ENCODE assay signal across 8 cellular contexts in the genomic region with DNA sequence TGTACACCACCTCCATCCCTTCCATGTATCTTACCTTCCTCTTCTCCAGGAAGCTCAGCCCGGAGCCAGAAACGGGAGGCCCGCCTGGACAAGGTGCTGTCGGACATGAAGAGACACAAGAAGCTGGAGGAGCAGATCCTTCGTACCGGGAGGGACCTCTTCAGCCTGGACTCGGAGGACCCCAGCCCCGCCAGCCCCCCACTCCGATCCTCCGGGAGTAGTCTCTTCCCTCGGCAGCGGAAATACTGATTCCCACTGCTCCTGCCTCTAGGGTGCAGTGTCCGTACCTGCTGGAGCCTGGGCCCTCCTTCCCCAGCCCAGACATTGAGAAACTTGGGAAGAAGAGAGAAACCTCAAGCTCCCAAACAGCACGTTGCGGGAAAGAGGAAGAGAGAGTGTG. TPM values are rescaled to one million over a fixed set of nuclear protein-coding genes. Genes with fewer than 3 reads are reported as not detected.
DNase-seq lines count a peak whose midpoint lies in the region; TF ChIP-seq lines count a peak whose summit lies in the region.

No MANE protein-coding gene starts in this region.

- peak overlapping the region; percentile 92 for H3K4me3 Mint-ChIP-seq in activated naive CD4-positive, alpha-beta T cell treated with anti-CD3 and anti-CD28 coated beads, Interleukin-2, amount 10 ng/mL, durations not matched to agents 7 days and 5 days
- H3K4me3 Mint-ChIP-seq in activated naive CD8-positive, alpha-beta T cell treated with anti-CD3 and anti-CD28 coated beads for 36 hours = peak overlapping the region; percentile 89
- peak overlapping the region; percentile 88 for H3K4me3 Mint-ChIP-seq in type B pancreatic cell

- no peaks in the 10 kb centered on the region for H3K9me3 Mint-ChIP-seq in activated naive CD4-positive, alpha-beta T cell treated with anti-CD3 and anti-CD28 coated beads, Interleukin-2, amount 10 ng/mL, durations not matched to agents 7 days and 5 days
- no peaks in the 10 kb centered on the region for H3K9me3 Mint-ChIP-seq in activated naive CD8-positive, alpha-beta T cell treated with anti-CD3 and anti-CD28 coated beads for 36 hours
- H3K9me3 Mint-ChIP-seq in type B pancreatic cell = no peaks in the 10 kb centered on the region

- H3K4me1 Mint-ChIP-seq in activated naive CD4-positive, alpha-beta T cell treated with anti-CD3 and anti-CD28 coated beads, Interleukin-2, amount 10 ng/mL, durations not matched to agents 7 days and 5 days = peaks cover 76% of the 10 kb centered on the region
- peaks cover 65% of the 10 kb centered on the region for H3K4me1 Mint-ChIP-seq in activated naive CD8-positive, alpha-beta T cell treated with anti-CD3 and anti-CD28 coated beads for 36 hours
- H3K4me1 Mint-ChIP-seq in type B pancreatic cell (ENCODE audit: unreplicated experiment) = peaks cover 42% of the 10 kb centered on the region

- TF ChIP-seq CTCF in kidney epithelial cell (IDR thresholded peaks at IDR 0.05; ENCODE audit: insufficient read depth, low read length, poor library complexity, severe bottlenecking) (peak; percentile 33), type B pancreatic cell (conservative IDR thresholded peaks at IDR 0.05) (no peak)

- CTCF ChIA-PET in activated naive CD4-positive, alpha-beta T cell treated with anti-CD3 and anti-CD28 coated beads, Interleukin-2, amount 10 ng/mL, durations not matched to agents 7 days and 5 days (lab: Charles Lee) = interaction anchor here (1.2 to 9.2 kb wide), 4 partner anchors 12 to 214 kb away, joined by 3 to 103 read pairs (median 34); partner anchors contain the start of gene MAZ

- no peak overlapping the region for H3K4me3 ChIP-seq in kidney epithelial cell (ENCODE audit: low read depth, low read length)

- peak overlapping the region; percentile 95 for H3K27ac Mint-ChIP-seq in activated naive CD4-positive, alpha-beta T cell treated with anti-CD3 and anti-CD28 coated beads, Interleukin-2, amount 10 ng/mL, durations not matched to agents 7 days and 5 days
- H3K27ac Mint-ChIP-seq in activated naive CD8-positive, alpha-beta T cell treated with anti-CD3 and anti-CD28 coated beads for 36 hours = peak overlapping the region; percentile 94
- H3K27ac Mint-ChIP-seq in type B pancreatic cell = peak overlapping the region; percentile 86

- H3K27me3 ChIP-seq in kidney epithelial cell (ENCODE audit: control insufficient read depth, insufficient read depth, low read length) = no peaks in the 10 kb centered on the region

- no peaks in the 10 kb centered on the region for H3K36me3 ChIP-seq in kidney epithelial cell (ENCODE audit: control insufficient read depth, insufficient read depth, low read length)

- no peak for DNase-seq in activated naive CD4-positive, alpha-beta T cell treated with anti-CD3 and anti-CD28 coated beads, Interleukin-2, amount 10 ng/mL, durations not matched to agents 7 days and 5 days
- no peak for DNase-seq in activated naive CD4-positive, alpha-beta T cell (lab: John Stamatoyannopoulos, UW)
- DNase-seq in activated naive CD8-positive, alpha-beta T cell treated with anti-CD3 and anti-CD28 coated beads for 36 hours = no peak
- DNase-seq in kidney epithelial cell (ENCODE audit: low read depth) (no peak), type B pancreatic cell (ENCODE audit: extremely low spot score, unreplicated experiment) (no peak), NCI-H1694 (lab: John Stamatoyannopoulos, UW) (no peak), mesenteric fat pad (ENCODE audit: low spot score) (no peak), NCI-H146 treated with DMSO at 0.1 percent for 48 hours (lab: John Stamatoyannopoulos, UW; ENCODE audit: unreplicated experiment) (no peak)

- H3K27me3 Mint-ChIP-seq in activated naive CD4-positive, alpha-beta T cell treated with anti-CD3 and anti-CD28 coated beads, Interleukin-2, amount 10 ng/mL, durations not matched to agents 7 days and 5 days = peaks cover 10% of the 10 kb centered on the region
- H3K27me3 Mint-ChIP-seq in activated naive CD8-positive, alpha-beta T cell treated with anti-CD3 and anti-CD28 coated beads for 36 hours = peaks cover 4% of the 10 kb centered on the region
- H3K27me3 Mint-ChIP-seq in type B pancreatic cell = peaks cover 4% of the 10 kb centered on the region

- H3K36me3 Mint-ChIP-seq in activated naive CD4-positive, alpha-beta T cell treated with anti-CD3 and anti-CD28 coated beads, Interleukin-2, amount 10 ng/mL, durations not matched to agents 7 days and 5 days = peaks cover 41% of the 10 kb centered on the region
- peaks cover 24% of the 10 kb centered on the region for H3K36me3 Mint-ChIP-seq in activated naive CD8-positive, alpha-beta T cell treated with anti-CD3 and anti-CD28 coated beads for 36 hours
- peaks cover 8% of the 10 kb centered on the region for H3K36me3 Mint-ChIP-seq in type B pancreatic cell

RNA-seq across cellular contexts. Expression of gene MVP, which starts 0.8 kb away (rescaled TPM):
- 10 to 100 TPM; 30.7 to 30.8 TPM for total RNA-seq in activated naive CD8-positive, alpha-beta T cell treated with anti-CD3 and anti-CD28 coated beads for 36 hours
- total RNA-seq in kidney epithelial cell (194 and 209 TPM in 2 replicates), type B pancreatic cell (ENCODE audit: low replicate concordance) (27.4 and 46.3 TPM in 2 replicates), mesenteric fat pad (150 TPM)

RNA-seq across cellular contexts. Expression of gene PAGR1, which starts 3.6 kb away (rescaled TPM):
- total RNA-seq in activated naive CD8-positive, alpha-beta T cell treated with anti-CD3 and anti-CD28 coated beads for 36 hours = 10 to 100 TPM; 33.7 to 34.8 TPM
- total RNA-seq in kidney epithelial cell = 40.1 and 53.9 TPM in 2 replicates
- total RNA-seq in type B pancreatic cell (ENCODE audit: low replicate concordance) = 25.5 and 33.5 TPM in 2 replicates
- total RNA-seq in mesenteric fat pad = 11.1 TPM

RNA-seq across cellular contexts. Expression of gene PRRT2, which starts 7.5 kb away (rescaled TPM):
- 1 to 10 TPM in 1 of 2 experiments, under 1 TPM in 1; 0.52 to 1.3 TPM for total RNA-seq in activated naive CD8-positive, alpha-beta T cell treated with anti-CD3 and anti-CD28 coated beads for 36 hours
- total RNA-seq in kidney epithelial cell (0.27 and 0.29 TPM in 2 replicates), type B pancreatic cell (ENCODE audit: low replicate concordance) (1.4 and 15.1 TPM in 2 replicates), mesenteric fat pad (1.5 TPM)

RNA-seq across cellular contexts. Expression of gene MAZ, which starts 13.2 kb away (rescaled TPM):
- 100 to 1,000 TPM; 427 to 438 TPM for total RNA-seq in activated naive CD8-positive, alpha-beta T cell treated with anti-CD3 and anti-CD28 coated beads for 36 hours
- total RNA-seq in kidney epithelial cell = 164 and 200 TPM in 2 replicates
- total RNA-seq in type B pancreatic cell (ENCODE audit: low replicate concordance) = 207 and 294 TPM in 2 replicates
- 135 TPM for total RNA-seq in mesenteric fat pad

RNA-seq across cellular contexts. Expression of gene KIF22, which starts 29.0 kb away (rescaled TPM):
- total RNA-seq in activated naive CD8-positive, alpha-beta T cell treated with anti-CD3 and anti-CD28 coated beads for 36 hours = 100 to 1,000 TPM; 145 to 150 TPM
- 24.2 and 27.5 TPM in 2 replicates for total RNA-seq in kidney epithelial cell
- total RNA-seq in type B pancreatic cell (ENCODE audit: low replicate concordance) = 54.8 and 112 TPM in 2 replicates
- total RNA-seq in mesenteric fat pad = 4.8 TPM
